ENCODE assay signal across 20 cellular contexts in genomic region chr18:21100678-21101077, GRCh38. TPM values are rescaled to one million over a fixed set of nuclear protein-coding genes. Genes with fewer than 3 reads are reported as not detected.
A peak's percentile ranks its signal among the peaks of the same experiment; 100 is the strongest.
DNase-seq lines count a peak whose midpoint lies in the region; ATAC-seq and TF ChIP-seq lines count a peak whose summit lies in the region.
"Had no signal": no experiment of that assay in that cellular context is flagged by ENCODE, and none has a peak within 500 bp of the region (broad histone marks: within the 10 kb centered on the region; RNA-seq: fewer than 3 reads in every experiment).

No MANE protein-coding gene starts in this region.

- CTCF ChIA-PET in IMR-90 (lab: Yijun Ruan, JAX) = interaction anchor here (0.5 to 0.7 kb wide), 2 partner anchors 8 to 112 kb away, joined by 3 to 4 read pairs; no protein-coding TSS in a partner anchor

- no peaks in the 10 kb centered on the region for H3K9me3 Mint-ChIP-seq in activated T-cell treated with anti-CD3 and anti-CD28 coated beads, Interleukin-2, amount 50 U/mL, for 72 hours
- H3K9me3 Mint-ChIP-seq in central memory CD8-positive, alpha-beta T cell = no peaks in the 10 kb centered on the region
- no peaks in the 10 kb centered on the region for H3K9me3 Mint-ChIP-seq in naive thymus-derived CD8-positive, alpha-beta T cell
- H3K9me3 Mint-ChIP-seq in activated T-helper 1 cell treated with anti-CD3 and anti-CD28 coated beads, Interleukin-12 subunit alpha, Interleukin-12 subunit beta, Interleukin-2, Interleukin-4 antibody, amounts not matched to agents 30 ng/mL and 10 ng/mL and 1 ng/mL, durations not matched to agents 14 hours and 24 hours and 36 hours = no peaks in the 10 kb centered on the region
- H3K9me3 Mint-ChIP-seq: nephron progenitor cell had no signal

- TF ChIP-seq RAD21 in IMR-90 (IDR thresholded peaks at IDR 0.05; ENCODE audit: low read length) = no peak

- H2BK120ac ChIP-seq in IMR-90 (ENCODE audit: low read depth, low read length) = no peak overlapping the region

- H3K79me1 ChIP-seq in IMR-90 (ENCODE audit: low read depth in 1 of 2, low read length in 2 of 2) = peaks cover 9 to 50% of the 10 kb centered on the region in 2 experiments; a peak in 3 of 4 replicates

- H3K27ac ChIP-seq in IMR-90 (ENCODE audit: insufficient read depth, low read length) = no peak overlapping the region
- H3K27ac ChIP-seq: A549 had no signal

- no peak overlapping the region for H4K5ac ChIP-seq in IMR-90 (ENCODE audit: low read depth, low read length)

- H4K91ac ChIP-seq in IMR-90 (ENCODE audit: insufficient read depth, low read depth, low read length) = no peak overlapping the region

- ATAC-seq in activated T-cell treated with anti-CD3 and anti-CD28 coated beads, Interleukin-2, amount 50 U/mL, for 72 hours (replicated peaks in 1 of 2) = no peak
- ATAC-seq in IMR-90 (ENCODE audit: low read depth) (no peak; the same call in 1 of the 2 replicates), HG02571 (IDR thresholded peaks at IDR 0.05; ENCODE audit: unreplicated experiment) (no peak)
- ATAC-seq in central memory CD8-positive, alpha-beta T cell (replicated peaks; ENCODE audit: extremely low read depth, poor library complexity, severe bottlenecking) = no peak
- no peak for ATAC-seq in naive thymus-derived CD8-positive, alpha-beta T cell
- ATAC-seq: A549; activated CD8-positive, alpha-beta memory T cell treated with anti-CD3 and anti-CD28 coated beads, Interleukin-2, amount 10 ng/mL, durations not matched to agents 7 days and 5 days; esophagus mucosa; stimulated activated effector memory CD8-positive, alpha-beta T cell treated with anti-CD3 and anti-CD28 coated beads, Interleukin-12 subunit alpha, Interleukin-12 subunit beta, amount 100 ng/mL, for 72 hours had no signal

- H3K4me2 ChIP-seq in IMR-90 (ENCODE audit: low read depth, low read length) = no peak overlapping the region
- H3K4me2 ChIP-seq: A549 had no signal

- H3K56ac ChIP-seq in IMR-90 (ENCODE audit: extremely low read depth, insufficient read depth, low read length) = no peak overlapping the region

- H2BK20ac ChIP-seq in IMR-90 (ENCODE audit: low read depth, low read length) = no peak overlapping the region

- H3K4me3 ChIP-seq in IMR-90 (ENCODE audit: insufficient read depth, low read depth, low read length) = no peak overlapping the region
- H3K4me3 ChIP-seq: A549, HAP-1 had no signal

- BruUV-seq in IMR-90 (replicated peaks; lab: Mats Ljungman, UMichigan) = no TSS peak

- in situ Hi-C loops in IMR-90 (cut with MboI; ENCODE audit: low sequenced_read_pairs) = no loop called here

- H3K9ac ChIP-seq in IMR-90 (ENCODE audit: low read depth, low read length) = no peak overlapping the region

- intact Hi-C loops in IMR-90 (cut with micrococcal nuclease) = no loop called here
- intact Hi-C loops in activated T-helper 1 cell treated with anti-CD3 and anti-CD28 coated beads, Interleukin-12 subunit alpha, Interleukin-12 subunit beta, Interleukin-2, Interleukin-4 antibody, amounts not matched to agents 30 ng/mL and 10 ng/mL and 1 ng/mL, durations not matched to agents 14 hours and 24 hours and 36 hours (cut with micrococcal nuclease) = loop anchor here (1.0 kb wide), 1 partner anchor 10 kb away; no protein-coding TSS in a partner anchor

- H2BK5ac ChIP-seq in IMR-90 (ENCODE audit: low read depth, low read length, poor library complexity, severe bottlenecking) = no peak overlapping the region

- no peak for DNase-seq in activated T-cell treated with anti-CD3 and anti-CD28 coated beads, Interleukin-2, amount 50 U/mL, for 72 hours
- no peak for DNase-seq in activated T-cell treated with anti-CD3 and anti-CD28 coated beads, Interleukin-2, amount 50 U/mL, for 48 hours
- no peak for DNase-seq in IMR-90
- DNase-seq in central memory CD8-positive, alpha-beta T cell (ENCODE audit: low spot score in 2 of 2) = no peak
- DNase-seq in naive thymus-derived CD8-positive, alpha-beta T cell = no peak
- no peak for DNase-seq in activated T-helper 1 cell treated with anti-CD3 and anti-CD28 coated beads, Interleukin-12 subunit alpha, Interleukin-12 subunit beta, Interleukin-2, Interleukin-4 antibody, amounts not matched to agents 30 ng/mL and 10 ng/mL and 1 ng/mL, durations not matched to agents 14 hours and 24 hours and 36 hours (ENCODE audit: low spot score)
- DNase-seq in stimulated activated CD4-positive, alpha-beta T cell treated with anti-CD3 and anti-CD28 coated beads, Interleukin-2, amount 100 ng/mL, for 24 hours = no peak
- DNase-seq: activated CD4-positive, alpha-beta T cell treated with anti-CD3 and anti-CD28 coated beads for 4 hours; activated CD8-positive, alpha-beta memory T cell treated with anti-CD3 and anti-CD28 coated beads, Interleukin-2, amount 10 ng/mL, durations not matched to agents 7 days and 5 days; activated effector memory CD4-positive, alpha-beta T cell treated with anti-CD3 and anti-CD28 coated beads, Interleukin-2, amount 50 U/mL, for 16 hours; mesendoderm; NCI-H1417; NCI-H510A; nephron progenitor cell; posterior cingulate gyrus had no signal

- no peak overlapping the region for H3K18ac ChIP-seq in IMR-90 (ENCODE audit: low read depth, low read length)

- no peak for TF ChIP-seq POLR2A in IMR-90 (IDR thresholded peaks at IDR 0.05; ENCODE audit: low read depth, low read length)

- H3K9me1 ChIP-seq in IMR-90 (ENCODE audit: insufficient read depth, low read length) = peaks cover 7% of the 10 kb centered on the region

- TF ChIP-seq CTCF in IMR-90 (conservative IDR thresholded peaks at IDR 0.05; ENCODE audit: low read depth, low read length) = no peak

- peak overlapping the region; percentile 3 for H3K27ac Mint-ChIP-seq in activated T-cell treated with anti-CD3 and anti-CD28 coated beads, Interleukin-2, amount 50 U/mL, for 72 hours
- H3K27ac Mint-ChIP-seq in central memory CD8-positive, alpha-beta T cell (ENCODE audit: low read depth) = no peak overlapping the region
- H3K27ac Mint-ChIP-seq in naive thymus-derived CD8-positive, alpha-beta T cell = peak overlapping the region in 5 of 10 donors; percentile 7 to 81 (median 51)
- no peak overlapping the region for H3K27ac Mint-ChIP-seq in activated T-helper 1 cell treated with anti-CD3 and anti-CD28 coated beads, Interleukin-12 subunit alpha, Interleukin-12 subunit beta, Interleukin-2, Interleukin-4 antibody, amounts not matched to agents 30 ng/mL and 10 ng/mL and 1 ng/mL, durations not matched to agents 14 hours and 24 hours and 36 hours
- H3K27ac Mint-ChIP-seq: activated CD8-positive, alpha-beta memory T cell treated with anti-CD3 and anti-CD28 coated beads, Interleukin-2, amount 10 ng/mL, durations not matched to agents 7 days and 5 days; nephron progenitor cell; stimulated activated effector memory CD8-positive, alpha-beta T cell treated with anti-CD3 and anti-CD28 coated beads, Interleukin-12 subunit alpha, Interleukin-12 subunit beta, amount 100 ng/mL, for 72 hours had no signal

- POLR2A ChIA-PET in IMR-90 (lab: Charles Lee; ENCODE audit: unreplicated experiment) = no interaction called here
- POLR2A ChIA-PET in naive thymus-derived CD8-positive, alpha-beta T cell (lab: Charles Lee) = no interaction called here

- no peak overlapping the region for H3K14ac ChIP-seq in IMR-90 (replicated peaks; ENCODE audit: low read depth, low read length)

- H3K4ac ChIP-seq in IMR-90 (ENCODE audit: low read depth, low read length) = no peak overlapping the region

- H4K8ac ChIP-seq in IMR-90 (ENCODE audit: low read depth in 2 of 2, low read length in 2 of 2) = no peak overlapping the region

- H3K36me3 ChIP-seq in IMR-90 (ENCODE audit: control insufficient read depth, insufficient read depth, low read length) = no peaks in the 10 kb centered on the region
- H3K36me3 ChIP-seq: HAP-1 had no signal

- no peak overlapping the region for H2AK5ac ChIP-seq in IMR-90 (ENCODE audit: low read depth, low read length)

- 0 out of 2 replicates have a peak, but pooled peaks cover 2% of the 10 kb centered on the region for H3K4me1 ChIP-seq in IMR-90 (ENCODE audit: control insufficient read depth, insufficient read depth, low read length)

- peak overlapping the region in 1 of 2 donors; percentile 2 for H3K4me3 Mint-ChIP-seq in activated T-cell treated with anti-CD3 and anti-CD28 coated beads, Interleukin-2, amount 50 U/mL, for 72 hours
- peak overlapping the region; percentile 23 for H3K4me3 Mint-ChIP-seq in central memory CD8-positive, alpha-beta T cell
- peak overlapping the region in 9 of 10 donors; percentile 3 to 74 (median 46) for H3K4me3 Mint-ChIP-seq in naive thymus-derived CD8-positive, alpha-beta T cell
- H3K4me3 Mint-ChIP-seq in activated T-helper 1 cell treated with anti-CD3 and anti-CD28 coated beads, Interleukin-12 subunit alpha, Interleukin-12 subunit beta, Interleukin-2, Interleukin-4 antibody, amounts not matched to agents 30 ng/mL and 10 ng/mL and 1 ng/mL, durations not matched to agents 14 hours and 24 hours and 36 hours = no peak overlapping the region
- H3K4me3 Mint-ChIP-seq: activated CD8-positive, alpha-beta memory T cell treated with anti-CD3 and anti-CD28 coated beads, Interleukin-2, amount 10 ng/mL, durations not matched to agents 7 days and 5 days; nephron progenitor cell; stimulated activated effector memory CD8-positive, alpha-beta T cell treated with anti-CD3 and anti-CD28 coated beads, Interleukin-12 subunit alpha, Interleukin-12 subunit beta, amount 100 ng/mL, for 72 hours had no signal

- H3K27me3 ChIP-seq in IMR-90 (ENCODE audit: control insufficient read depth, insufficient read depth, low read length) = no peaks in the 10 kb centered on the region

- H2BK15ac ChIP-seq in IMR-90 (ENCODE audit: low read depth, low read length) = no peak overlapping the region

- dilution Hi-C loops in IMR-90 (cut with HindIII; ENCODE audit: low sequenced_read_pairs, unreplicated experiment) = no loop called here

- H4K20me1 ChIP-seq in IMR-90 (ENCODE audit: insufficient read depth, low read length) = peaks cover 68% of the 10 kb centered on the region

- no peak overlapping the region for H2AK9ac ChIP-seq in IMR-90 (replicated peaks; ENCODE audit: low read depth, low read length, poor library complexity)

- H3K4me1 Mint-ChIP-seq in activated T-cell treated with anti-CD3 and anti-CD28 coated beads, Interleukin-2, amount 50 U/mL, for 72 hours (ENCODE audit: low read depth) = peaks cover 67% of the 10 kb centered on the region
- H3K4me1 Mint-ChIP-seq in central memory CD8-positive, alpha-beta T cell = peaks cover 69% of the 10 kb centered on the region
- peaks cover 48 to 81% (median 72%) of the 10 kb centered on the region in 4 donors for H3K4me1 Mint-ChIP-seq in naive thymus-derived CD8-positive, alpha-beta T cell
- peaks cover 27% of the 10 kb centered on the region for H3K4me1 Mint-ChIP-seq in activated T-helper 1 cell treated with anti-CD3 and anti-CD28 coated beads, Interleukin-12 subunit alpha, Interleukin-12 subunit beta, Interleukin-2, Interleukin-4 antibody, amounts not matched to agents 30 ng/mL and 10 ng/mL and 1 ng/mL, durations not matched to agents 14 hours and 24 hours and 36 hours (ENCODE audit: low read depth)

- no peaks in the 10 kb centered on the region for H3K9me3 ChIP-seq in IMR-90 (ENCODE audit: control insufficient read depth, insufficient read depth, low read length)
- H3K9me3 ChIP-seq: A549, HAP-1 had no signal

- H3K23ac ChIP-seq in IMR-90 (ENCODE audit: low read depth, low read length) = 0 out of 2 replicates have a peak overlapping the region, but pooled peaks have one; percentile 37

- H3K27me3 Mint-ChIP-seq in activated T-cell treated with anti-CD3 and anti-CD28 coated beads, Interleukin-2, amount 50 U/mL, for 72 hours (ENCODE audit: low read depth) = no peaks in the 10 kb centered on the region
- no peaks in the 10 kb centered on the region for H3K27me3 Mint-ChIP-seq in central memory CD8-positive, alpha-beta T cell
- H3K27me3 Mint-ChIP-seq in naive thymus-derived CD8-positive, alpha-beta T cell = no peaks in the 10 kb centered on the region
- no peaks in the 10 kb centered on the region for H3K27me3 Mint-ChIP-seq in activated T-helper 1 cell treated with anti-CD3 and anti-CD28 coated beads, Interleukin-12 subunit alpha, Interleukin-12 subunit beta, Interleukin-2, Interleukin-4 antibody, amounts not matched to agents 30 ng/mL and 10 ng/mL and 1 ng/mL, durations not matched to agents 14 hours and 24 hours and 36 hours (ENCODE audit: insufficient read depth)
- H3K27me3 Mint-ChIP-seq: activated CD8-positive, alpha-beta memory T cell treated with anti-CD3 and anti-CD28 coated beads, Interleukin-2, amount 10 ng/mL, durations not matched to agents 7 days and 5 days had no signal

- no peak overlapping the region for H2AFZ ChIP-seq in IMR-90 (replicated peaks; ENCODE audit: low read length, poor library complexity)

- WGBS in IMR-90 (ENCODE audit: extremely low coverage in 2 of 2, insufficient read length in 1 of 2), 2 experiments = no CpG with 5 or more reads among the region's 2 CpGs

- H3K36me3 Mint-ChIP-seq in activated T-cell treated with anti-CD3 and anti-CD28 coated beads, Interleukin-2, amount 50 U/mL, for 72 hours (ENCODE audit: insufficient read depth in 2 of 2) = peaks cover 0 to under 1% of the 10 kb centered on the region in 2 donors
- H3K36me3 Mint-ChIP-seq in central memory CD8-positive, alpha-beta T cell (ENCODE audit: insufficient read depth) = peaks cover 6% of the 10 kb centered on the region
- H3K36me3 Mint-ChIP-seq in naive thymus-derived CD8-positive, alpha-beta T cell = peaks cover 0 to 12% (median 4%) of the 10 kb centered on the region in 3 donors
- peaks cover 7% of the 10 kb centered on the region for H3K36me3 Mint-ChIP-seq in activated T-helper 1 cell treated with anti-CD3 and anti-CD28 coated beads, Interleukin-12 subunit alpha, Interleukin-12 subunit beta, Interleukin-2, Interleukin-4 antibody, amounts not matched to agents 30 ng/mL and 10 ng/mL and 1 ng/mL, durations not matched to agents 14 hours and 24 hours and 36 hours (ENCODE audit: low read depth)
- H3K36me3 Mint-ChIP-seq: stimulated activated effector memory CD8-positive, alpha-beta T cell treated with anti-CD3 and anti-CD28 coated beads, Interleukin-12 subunit alpha, Interleukin-12 subunit beta, amount 100 ng/mL, for 72 hours had no signal

RNA-seq across cellular contexts. Expression of gene ROCK1, which starts 10.9 kb away (rescaled TPM):
- total RNA-seq in activated T-cell treated with anti-CD3 and anti-CD28 coated beads, Interleukin-2, amount 50 U/mL, for 72 hours = 10 to 100 TPM; 62.5 to 67.5 TPM
- total RNA-seq in IMR-90 (2012; rRNA removed) = 17.0 and 33.6 TPM in 2 replicates
- polyA plus RNA-seq in IMR-90 (2012; rRNA removed) = 8.6 and 9.9 TPM in 2 replicates
- polyA plus RNA-seq in IMR-90 (2012; cell fraction: cytosol; rRNA removed) = 1.6 and 1.8 TPM in 2 replicates
- polyA plus RNA-seq in IMR-90 (2012; cell fraction: nucleus; rRNA removed; ENCODE audit: low replicate concordance) = 4.7 and 21.9 TPM in 2 replicates
- total RNA-seq in naive thymus-derived CD8-positive, alpha-beta T cell = 10 to 100 TPM; 82.1 to 84.3 TPM
- polyA plus RNA-seq in naive thymus-derived CD8-positive, alpha-beta T cell = 10 to 100 TPM; 20.0 to 28.9 (median 27.7) TPM
- total RNA-seq in activated T-helper 1 cell treated with anti-CD3 and anti-CD28 coated beads, Interleukin-12 subunit alpha, Interleukin-12 subunit beta, Interleukin-2, Interleukin-4 antibody, amounts not matched to agents 30 ng/mL and 10 ng/mL and 1 ng/mL, durations not matched to agents 14 hours and 24 hours and 36 hours = 58.6 and 62.1 TPM in 2 replicates
